Comparison of ENCODE assay signal across 22 cellular contexts in genomic region chr14:106115401-106115800, GRCh38.
A peak's percentile ranks its signal among the peaks of the same experiment; 100 is the strongest.
DNase-seq lines count a peak whose midpoint lies in the region; ATAC-seq lines count a peak whose summit lies in the region.
"Had no signal": no experiment of that assay in that cellular context is flagged by ENCODE, and none has a peak within 500 bp of the region (broad histone marks: within the 10 kb centered on the region; RNA-seq: fewer than 3 reads in every experiment).

No MANE protein-coding gene starts in this region.

- no peak overlapping the region for H3K4me3 ChIP-seq in CD4-positive, CD25-positive, alpha-beta regulatory T cell (ENCODE audit: low read depth, low read length)
- H3K4me3 ChIP-seq in CD4-positive, alpha-beta memory T cell (ENCODE audit: low read length in 2 of 2), result no peak overlapping the region
- H3K4me3 ChIP-seq: GM23248, HAP-1, Peyer's patch had no signal

- CTCF ChIA-PET in CD4-positive, alpha-beta memory T cell (lab: Charles Lee; ENCODE audit: partially characterized antibody), result interaction anchor here (0.7 to 3.7 kb wide), 5 partner anchors 14 to 649 kb away, joined by 4 to 39 read pairs (median 8); no protein-coding TSS in a partner anchor

- no peak overlapping the region for H3K27ac ChIP-seq in CD4-positive, CD25-positive, alpha-beta regulatory T cell (ENCODE audit: insufficient read depth, low read length, poor library complexity, severe bottlenecking)
- H3K27ac ChIP-seq in CD4-positive, alpha-beta memory T cell (ENCODE audit: low read depth, low read length), result no peak overlapping the region
- H3K27ac ChIP-seq: GM23248, HL-60, Peyer's patch had no signal

- DNase-seq in CD4-positive, CD25-positive, alpha-beta regulatory T cell, result no peak
- DNase-seq in CD4-positive, alpha-beta memory T cell, result no peak
- DNase-seq in T-helper 17 cell (no peak), immature natural killer cell (no peak)
- DNase-seq: C1 segment of cervical spinal cord, COR-L47, DMS79, GM23248, KG1, MV-4-11, NCI-H1105 treated with DMSO at 0.1 percent for 48 hours, NCI-H2081 treated with DMSO at 0.1 percent for 48 hours, NCI-H2171 treated with DMSO at 0.1 percent for 48 hours, NCI-H524 treated with DMSO at 0.1 percent for 48 hours, NCI-H82, Peyer's patch had no signal

- no peaks in the 10 kb centered on the region for H3K9me3 Mint-ChIP-seq in CD4-positive, CD25-positive, alpha-beta regulatory T cell
- H3K9me3 Mint-ChIP-seq in CD4-positive, alpha-beta memory T cell, result no peaks in the 10 kb centered on the region
- no peaks in the 10 kb centered on the region for H3K9me3 Mint-ChIP-seq in immature natural killer cell

- H3K4me3 Mint-ChIP-seq in CD4-positive, CD25-positive, alpha-beta regulatory T cell, result no peak overlapping the region
- H3K4me3 Mint-ChIP-seq in CD4-positive, alpha-beta memory T cell, result peak overlapping the region in 4 of 8 donors; percentile 18 to 79 (median 66)
- H3K4me3 Mint-ChIP-seq in T-helper 17 cell (no peak overlapping the region), immature natural killer cell (peak overlapping the region in 1 of 5 donors; percentile 60)

- H3K36me3 Mint-ChIP-seq in CD4-positive, CD25-positive, alpha-beta regulatory T cell, result no peaks in the 10 kb centered on the region
- H3K36me3 Mint-ChIP-seq in CD4-positive, alpha-beta memory T cell, result no peaks in the 10 kb centered on the region
- H3K36me3 Mint-ChIP-seq in T-helper 17 cell (ENCODE audit: low read depth) (no peaks in the 10 kb centered on the region), immature natural killer cell (no peaks in the 10 kb centered on the region)

- peaks cover 2% of the 10 kb centered on the region for H3K27me3 ChIP-seq in CD4-positive, CD25-positive, alpha-beta regulatory T cell (ENCODE audit: control insufficient read depth, insufficient read depth, low read length)
- H3K27me3 ChIP-seq in CD4-positive, alpha-beta memory T cell (ENCODE audit: insufficient read depth, low read length), result no peaks in the 10 kb centered on the region
- H3K27me3 ChIP-seq: Peyer's patch had no signal

- H3K4me1 Mint-ChIP-seq in CD4-positive, CD25-positive, alpha-beta regulatory T cell, result peaks cover 0 to 23% (median 3%) of the 10 kb centered on the region in 4 donors
- peaks cover 13 to 42% (median 23%) of the 10 kb centered on the region in 4 donors for H3K4me1 Mint-ChIP-seq in CD4-positive, alpha-beta memory T cell
- H3K4me1 Mint-ChIP-seq in T-helper 17 cell, result peaks cover 9% of the 10 kb centered on the region
- H3K4me1 Mint-ChIP-seq in immature natural killer cell, result peaks cover 10 to 14% of the 10 kb centered on the region in 2 donors

- no peaks in the 10 kb centered on the region for H3K4me1 ChIP-seq in CD4-positive, CD25-positive, alpha-beta regulatory T cell (ENCODE audit: control insufficient read depth, insufficient read depth, low read length, poor library complexity, severe bottlenecking)
- peaks cover 20% of the 10 kb centered on the region for H3K4me1 ChIP-seq in CD4-positive, alpha-beta memory T cell (ENCODE audit: insufficient read depth, low read length)
- H3K4me1 ChIP-seq: HAP-1, Peyer's patch had no signal

- intact Hi-C loops in CD4-positive, alpha-beta memory T cell (cut with micrococcal nuclease), result loop anchor here (5.0 kb wide), 1 partner anchor 72 kb away; no protein-coding TSS in a partner anchor

- POLR2A ChIA-PET in CD4-positive, alpha-beta memory T cell (lab: Charles Lee; ENCODE audit: partially characterized antibody), result interaction anchor here (1.4 kb wide), 2 partner anchors 95 to 353 kb away, joined by 3 to 4 read pairs; no protein-coding TSS in a partner anchor

- H3K9me3 ChIP-seq in CD4-positive, CD25-positive, alpha-beta regulatory T cell (ENCODE audit: control insufficient read depth in 2 of 2, low read length in 2 of 2), result no peaks in the 10 kb centered on the region
- no peaks in the 10 kb centered on the region for H3K9me3 ChIP-seq in CD4-positive, alpha-beta memory T cell (ENCODE audit: control insufficient read depth in 1 of 2, low read length in 2 of 2)
- H3K9me3 ChIP-seq in T-helper 17 cell (ENCODE audit: control insufficient read depth, low read length, poor library complexity, severe bottlenecking), result no peaks in the 10 kb centered on the region
- H3K9me3 ChIP-seq: HAP-1, Peyer's patch had no signal

- no peak for ATAC-seq in CD4-positive, CD25-positive, alpha-beta regulatory T cell (ENCODE audit: low read depth in 2 of 2)
- no peak for ATAC-seq in T-helper 17 cell
- ATAC-seq in GM19463 (IDR thresholded peaks at IDR 0.05; ENCODE audit: unreplicated experiment), result no peak
- no peak for ATAC-seq in GM19467 (IDR thresholded peaks at IDR 0.05; ENCODE audit: unreplicated experiment)
- no peak for ATAC-seq in GM19395 (IDR thresholded peaks at IDR 0.05; ENCODE audit: unreplicated experiment)
- ATAC-seq: SK-N-SH treated with all-trans-retinoic acid at 6 μM for 48 hours had no signal

- H3K36me3 ChIP-seq in CD4-positive, CD25-positive, alpha-beta regulatory T cell (ENCODE audit: control insufficient read depth, insufficient read depth, low read length), result no peaks in the 10 kb centered on the region
- H3K36me3 ChIP-seq in CD4-positive, alpha-beta memory T cell (ENCODE audit: insufficient read depth, low read length), result no peaks in the 10 kb centered on the region
- H3K36me3 ChIP-seq: HAP-1, Peyer's patch had no signal

- peaks cover 11% of the 10 kb centered on the region for H3K27me3 Mint-ChIP-seq in CD4-positive, CD25-positive, alpha-beta regulatory T cell
- peaks cover 11 to 15% of the 10 kb centered on the region in 2 donors for H3K27me3 Mint-ChIP-seq in CD4-positive, alpha-beta memory T cell
- peaks cover 17% of the 10 kb centered on the region for H3K27me3 Mint-ChIP-seq in T-helper 17 cell
- H3K27me3 Mint-ChIP-seq in immature natural killer cell (ENCODE audit: low read depth in 3 of 3), result peaks cover 0 to 8% (median 2%) of the 10 kb centered on the region in 3 donors

- H3K27ac Mint-ChIP-seq in CD4-positive, CD25-positive, alpha-beta regulatory T cell, result peak overlapping the region in 2 of 3 donors; percentile 43 to 61
- peak overlapping the region; percentile 7 to 97 (median 85) for H3K27ac Mint-ChIP-seq in CD4-positive, alpha-beta memory T cell
- H3K27ac Mint-ChIP-seq in T-helper 17 cell (peak overlapping the region; percentile 82), immature natural killer cell (peak overlapping the region in 5 of 6 donors; percentile 49 to 90 (median 65))
